In genomic region chr15:49023354-49023753, GRCh38 we compare ENCODE assay signal across 13 cellular contexts. TPM values are rescaled to one million over a fixed set of nuclear protein-coding genes. Genes with fewer than 3 reads are reported as not detected.
A peak's percentile ranks its signal among the peaks of the same experiment; 100 is the strongest.
DNase-seq lines count a peak whose midpoint lies in the region; ATAC-seq, FAIRE-seq and TF ChIP-seq lines count a peak whose summit lies in the region.
"Had no signal": no experiment of that assay in that cellular context is flagged by ENCODE, and none has a peak within 500 bp of the region (broad histone marks: within the 10 kb centered on the region; RNA-seq: fewer than 3 reads in every experiment).

No MANE protein-coding gene starts in this region.

- DNase-seq in GM18507 (ENCODE audit: extremely low spot score, insufficient read length, low read depth) (no peak), RPMI8226 (peak; percentile 90), sciatic nerve (ENCODE audit: low spot score) (no peak), HTR-8/SVneo (ENCODE audit: insufficient read length, low spot score) (no peak), testis (no peak), ascending aorta (ENCODE audit: low spot score in 2 of 2) (no peak)
- DNase-seq: GDM1, sigmoid colon, SJCRH30 had no signal

- H3K27ac ChIP-seq in testis: no peak overlapping the region
- no peak overlapping the region for H3K27ac ChIP-seq in ascending aorta
- H3K27ac ChIP-seq: BLaER1 treated with 17β-estradiol and CSF1 and Interleukin-3, amounts not matched to agents 10 nM and 100 nM; sigmoid colon; SJCRH30 had no signal

- no peak for TF ChIP-seq CTCF in testis (IDR thresholded peaks at IDR 0.05)
- no peak for TF ChIP-seq CTCF in ascending aorta (IDR thresholded peaks at IDR 0.05)

- H3K27me3 ChIP-seq in testis: no peaks in the 10 kb centered on the region
- no peaks in the 10 kb centered on the region for H3K27me3 ChIP-seq in ascending aorta
- H3K27me3 ChIP-seq: BLaER1 treated with 17β-estradiol and CSF1 and Interleukin-3, amounts not matched to agents 10 nM and 100 nM; sigmoid colon; SJCRH30 had no signal

- TF ChIP-seq POLR2A in testis (IDR thresholded peaks at IDR 0.05): no peak

- ATAC-seq in GM21360 (IDR thresholded peaks at IDR 0.05; ENCODE audit: unreplicated experiment): peak; percentile 69
- ATAC-seq in HG02981 (IDR thresholded peaks at IDR 0.05; ENCODE audit: unreplicated experiment): peak; percentile 58
- no peak for ATAC-seq in sciatic nerve

- FAIRE-seq in GM18507 (lab: Jason Lieb, UNC) (peak; percentile 44), HTR-8/SVneo (lab: Jason Lieb, UNC) (no peak)
- FAIRE-seq: TTC549 had no signal

- H3K4me3 ChIP-seq in testis: no peak overlapping the region
- H3K4me3 ChIP-seq in ascending aorta: no peak overlapping the region
- H3K4me3 ChIP-seq: BLaER1 treated with 17β-estradiol and CSF1 and Interleukin-3, amounts not matched to agents 10 nM and 100 nM; sigmoid colon; SJCRH30 had no signal

- H3K9me3 ChIP-seq in testis (no peaks in the 10 kb centered on the region), ascending aorta (no peaks in the 10 kb centered on the region)
- H3K9me3 ChIP-seq: BLaER1 treated with 17β-estradiol and CSF1 and Interleukin-3, amounts not matched to agents 10 nM and 100 nM; sigmoid colon; SJCRH30 had no signal

- 68 to 70% methylated on average over 3 of the region's 3 CpGs for WGBS in testis, 2 donors

- H3K36me3 ChIP-seq in testis (ENCODE audit: low read depth, missing control alignments) (no peaks in the 10 kb centered on the region), ascending aorta (peaks cover 11 to 53% of the 10 kb centered on the region in 2 donors)

- intact Hi-C loops in sciatic nerve (cut with DNase I) (no loop called here), testis (cut with DNase I; ENCODE audit: low total_unique reads) (no loop called here), ascending aorta (cut with DNase I) (no loop called here)

- H3K4me1 ChIP-seq in testis (no peaks in the 10 kb centered on the region), ascending aorta (no peaks in the 10 kb centered on the region)
- H3K4me1 ChIP-seq: sigmoid colon, SJCRH30 had no signal

RNA-seq across cellular contexts. Expression of gene SECISBP2L, which starts 22.9 kb away (rescaled TPM):
- total RNA-seq in sciatic nerve (599 TPM), testis (10 to 100 TPM; 53.6 to 76.1 TPM), ascending aorta (9.7 TPM)
- 29.2 TPM for polyA plus RNA-seq in testis (ENCODE audit: insufficient read depth, low read depth, low replicate concordance)

RNA-seq across cellular contexts. Expression of gene SHC4, which starts 59.6 kb away (rescaled TPM):
- total RNA-seq in sciatic nerve (74.2 TPM), testis (10 to 100 TPM; 52.0 to 70.4 TPM), ascending aorta (7.2 TPM)
- 22.7 TPM for polyA plus RNA-seq in testis (ENCODE audit: insufficient read depth, low read depth, low replicate concordance)
